ENCODE assay signal across 23 cellular contexts in the genomic region with DNA sequence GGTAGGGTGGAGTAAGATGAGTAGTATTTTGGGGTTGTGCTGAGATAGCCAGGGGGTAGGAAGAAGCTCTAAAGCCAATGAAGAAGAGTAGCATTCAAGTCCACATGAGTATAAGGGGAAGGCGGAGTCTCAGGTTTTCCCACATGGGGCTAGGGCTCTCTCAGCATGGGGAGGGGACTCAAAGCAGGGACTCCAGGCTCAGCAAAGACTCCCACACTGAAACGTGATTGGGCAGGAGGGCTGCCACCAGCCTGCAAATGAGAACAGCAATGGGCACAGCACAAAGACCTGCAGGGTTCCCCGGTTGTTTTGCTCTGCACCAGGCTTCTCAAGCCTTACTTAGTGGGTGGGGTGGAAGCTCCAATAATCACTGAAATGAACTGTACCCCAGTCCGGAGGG. TPM values are rescaled to one million over a fixed set of nuclear protein-coding genes. Genes with fewer than 3 reads are reported as not detected.
"Had no signal": no experiment of that assay in that cellular context is flagged by ENCODE, and none has a peak within 500 bp of the region (broad histone marks: within the 10 kb centered on the region; RNA-seq: fewer than 3 reads in every experiment).

No MANE protein-coding gene starts in this region.

- H3K27ac ChIP-seq: adrenal gland, SJSA1 had no signal

- H3K4me1 ChIP-seq: adrenal gland had no signal

- H3K9me3 ChIP-seq: adrenal gland, SJSA1 had no signal

- H3K4me1 Mint-ChIP-seq: activated B cell treated with CpG ODN at 0.5 μM for 24 hours had no signal

- H3K4me3 Mint-ChIP-seq: activated B cell treated with CpG ODN at 0.5 μM for 24 hours; activated CD4-positive, alpha-beta T cell treated with anti-CD3 and anti-CD28 coated beads, Interleukin-2, amount 10 ng/mL, durations not matched to agents 24 days and 14 days; activated T-cell treated with anti-CD3 and anti-CD28 coated beads, Interleukin-2, amount 50 U/mL, for 4 hours; T-helper 17 cell had no signal

- H3K27ac Mint-ChIP-seq: activated B cell treated with CpG ODN at 0.5 μM for 24 hours; activated CD4-positive, alpha-beta T cell treated with anti-CD3 and anti-CD28 coated beads, Interleukin-2, amount 10 ng/mL, durations not matched to agents 24 days and 14 days; activated naive CD4-positive, alpha-beta T cell treated with anti-CD3 and anti-CD28 coated beads, Interleukin-2, amount 50 U/mL, for 72 hours; T-helper 17 cell had no signal

- ATAC-seq: activated naive CD4-positive, alpha-beta T cell treated with anti-CD3 and anti-CD28 coated beads, Interleukin-2, amount 50 U/mL, for 72 hours; activated T-cell treated with anti-CD3 and anti-CD28 coated beads, Interleukin-2, amount 50 U/mL, for 4 hours; T-helper 17 cell had no signal

- H3K36me3 ChIP-seq: adrenal gland, SJSA1 had no signal

- DNase-seq: activated B cell treated with CpG ODN at 0.5 μM for 24 hours; activated CD4-positive, alpha-beta T cell treated with anti-CD3 and anti-CD28 coated beads for 1 hour; activated CD4-positive, alpha-beta T cell treated with anti-CD3 and anti-CD28 coated beads, Interleukin-2, amount 10 ng/mL, durations not matched to agents 24 days and 14 days; activated CD4-positive, alpha-beta T cell treated with anti-CD3 and anti-CD28 coated beads, Interleukin-2, amount 50 U/mL, for 48 hours; activated effector memory CD4-positive, alpha-beta T cell treated with anti-CD3 and anti-CD28 coated beads, Interleukin-2, amount 50 U/mL, for 16 hours; activated naive CD4-positive, alpha-beta T cell treated with Interleukin-2 at 50 U/mL for 16 hours; activated T-cell treated with anti-CD3 and anti-CD28 coated beads, Interleukin-2, amount 50 U/mL, for 4 hours; anterior cingulate cortex; caudate nucleus; KG1; NCI-H1092 treated with DMSO at 0.1 percent for 48 hours; NCI-H1417 treated with DMSO at 0.1 percent for 48 hours; NCI-H1694 treated with DMSO at 0.1 percent for 48 hours; NCI-H2029 treated with DMSO at 0.1 percent for 48 hours; NCI-H510A treated with DMSO at 0.1 percent for 48 hours; SHP77; T-helper 17 cell; T-helper 9 cell had no signal

- H3K4me3 ChIP-seq: adrenal gland, SJSA1 had no signal

- H3K27me3 ChIP-seq: adrenal gland, SJSA1 had no signal

- H3K9me3 Mint-ChIP-seq: activated B cell treated with CpG ODN at 0.5 μM for 24 hours had no signal

RNA-seq across cellular contexts. Expression of a gene that starts 1.5 kb away (rescaled TPM):
- total RNA-seq: activated B cell treated with CpG ODN at 0.5 μM for 24 hours; activated CD4-positive, alpha-beta T cell treated with anti-CD3 and anti-CD28 coated beads, Interleukin-2, amount 10 ng/mL, durations not matched to agents 24 days and 14 days; activated naive CD4-positive, alpha-beta T cell treated with anti-CD3 and anti-CD28 coated beads, Interleukin-2, amount 50 U/mL, for 72 hours; activated T-cell treated with anti-CD3 and anti-CD28 coated beads, Interleukin-2, amount 50 U/mL, for 4 hours; MCF 10A; PC-3; SJSA1; T-helper 17 cell had no signal
